ENCODE assay signal across 28 cellular contexts in genomic region chr9:105497704-105498103, GRCh38.
"Had no signal": no experiment of that assay in that cellular context is flagged by ENCODE, and none has a peak within 500 bp of the region (broad histone marks: within the 10 kb centered on the region; RNA-seq: fewer than 3 reads in every experiment).

No MANE protein-coding gene starts in this region.

- H3K27me3 Mint-ChIP-seq: stimulated activated memory B cell treated with anti-CD40 and anti-IgM and Interleukin-4, amounts not matched to agents 10 μg/mL and 1 μg/mL and 100 μg/mL, for 72 hours; stimulated activated naive B cell treated with anti-CD40 and anti-IgM and Interleukin-4, amounts not matched to agents 10 μg/mL and 1 μg/mL and 100 μg/mL, for 72 hours; stimulated activated naive CD8-positive, alpha-beta T cell treated with anti-CD3 and anti-CD28 coated beads, Interleukin-15, amount 100 ng/mL, for 72 hours; stimulated activated naive CD8-positive, alpha-beta T cell treated with anti-CD3 and anti-CD28 coated beads, Interleukin-15, Interleukin-2, amounts not matched to agents 100 ng/mL and 50 ng/mL, for 24 hours; type B pancreatic cell had no signal

- DNase-seq: stimulated activated CD4-positive, alpha-beta T cell treated with anti-CD3 and anti-CD28 coated beads, Interleukin-2, amount 100 ng/mL, for 48 hours; stimulated activated CD4-positive, alpha-beta T cell treated with anti-CD3 and anti-CD28 coated beads, Interleukin-4, amount 100 ng/mL, for 1 hour; stimulated activated CD4-positive, alpha-beta T cell treated with anti-CD3 and anti-CD28 coated beads, Interleukin-4, amount 100 ng/mL, for 24 hours; stimulated activated CD4-positive, alpha-beta T cell treated with anti-CD3 and anti-CD28 coated beads, Interleukin-4, amount 100 ng/mL, for 4 hours; stimulated activated CD8-positive, alpha-beta memory T cell treated with anti-CD3 and anti-CD28 coated beads, Interleukin-4, amount 100 ng/mL, for 48 hours; stimulated activated naive B cell treated with anti-CD40 and anti-IgM and Interleukin-4, amounts not matched to agents 10 μg/mL and 1 μg/mL and 100 μg/mL, for 72 hours; stimulated activated naive CD4-positive, alpha-beta T cell; stimulated activated naive CD4-positive, alpha-beta T cell treated with Interleukin-2 at 50 U/mL for 16 hours; stimulated activated naive CD8-positive, alpha-beta T cell treated with anti-CD3 and anti-CD28 coated beads, Interleukin-15, amount 100 ng/mL, for 72 hours; stimulated activated naive CD8-positive, alpha-beta T cell treated with anti-CD3 and anti-CD28 coated beads, Interleukin-15, Interleukin-2, amounts not matched to agents 100 U/mL and 50 U/mL, for 24 hours; stomach; substantia nigra; testis; thyroid gland; tibial artery; transverse colon; trophoblast cell; upper lobe of left lung; upper lobe of right lung; uterus had no signal

- H3K4me3 Mint-ChIP-seq: stimulated activated effector memory CD8-positive, alpha-beta T cell treated with anti-CD3 and anti-CD28 coated beads, Interleukin-12 subunit alpha, Interleukin-12 subunit beta, amount 100 ng/mL, for 72 hours; stimulated activated memory B cell treated with anti-CD40 and anti-IgM and Interleukin-4, amounts not matched to agents 10 μg/mL and 1 μg/mL and 100 μg/mL, for 72 hours; stimulated activated naive B cell treated with anti-CD40 and anti-IgM and Interleukin-4, amounts not matched to agents 10 μg/mL and 1 μg/mL and 100 μg/mL, for 72 hours; stimulated activated naive CD8-positive, alpha-beta T cell treated with anti-CD3 and anti-CD28 coated beads, Interleukin-15, amount 100 ng/mL, for 72 hours; stimulated activated naive CD8-positive, alpha-beta T cell treated with anti-CD3 and anti-CD28 coated beads, Interleukin-15, Interleukin-2, amounts not matched to agents 100 ng/mL and 50 ng/mL, for 24 hours; type B pancreatic cell had no signal

- H3K9me3 Mint-ChIP-seq: stimulated activated effector memory CD8-positive, alpha-beta T cell treated with anti-CD3 and anti-CD28 coated beads, Interleukin-12 subunit alpha, Interleukin-12 subunit beta, amount 100 ng/mL, for 72 hours; stimulated activated memory B cell treated with anti-CD40 and anti-IgM and Interleukin-4, amounts not matched to agents 10 μg/mL and 1 μg/mL and 100 μg/mL, for 72 hours; stimulated activated naive B cell treated with anti-CD40 and anti-IgM and Interleukin-4, amounts not matched to agents 10 μg/mL and 1 μg/mL and 100 μg/mL, for 72 hours; type B pancreatic cell had no signal

- H3K4me1 ChIP-seq: stomach, suprapubic skin, testis, thyroid gland, transverse colon, upper lobe of left lung, upper lobe of right lung, uterus, vagina had no signal

- H3K36me3 ChIP-seq: stomach, suprapubic skin, thoracic aorta, thyroid gland, tibial artery, transverse colon, upper lobe of left lung, upper lobe of right lung, uterus, vagina had no signal

- H3K4me1 Mint-ChIP-seq: stimulated activated effector memory CD8-positive, alpha-beta T cell treated with anti-CD3 and anti-CD28 coated beads, Interleukin-12 subunit alpha, Interleukin-12 subunit beta, amount 100 ng/mL, for 72 hours; stimulated activated naive CD8-positive, alpha-beta T cell treated with anti-CD3 and anti-CD28 coated beads, Interleukin-15, amount 100 ng/mL, for 72 hours had no signal

- ATAC-seq: stimulated activated effector memory CD8-positive, alpha-beta T cell treated with anti-CD3 and anti-CD28 coated beads, Interleukin-12 subunit alpha, Interleukin-12 subunit beta, amount 100 ng/mL, for 72 hours; stimulated activated memory B cell treated with anti-CD40 and anti-IgM and Interleukin-4, amounts not matched to agents 10 μg/mL and 1 μg/mL and 100 μg/mL, for 72 hours; stimulated activated naive B cell treated with anti-CD40 and anti-IgM and Interleukin-4, amounts not matched to agents 10 μg/mL and 1 μg/mL and 100 μg/mL, for 72 hours; stimulated activated naive CD8-positive, alpha-beta T cell treated with anti-CD3 and anti-CD28 coated beads, Interleukin-15, amount 100 ng/mL, for 72 hours; stimulated activated naive CD8-positive, alpha-beta T cell treated with anti-CD3 and anti-CD28 coated beads, Interleukin-15, Interleukin-2, amounts not matched to agents 100 U/mL and 50 U/mL, for 24 hours; upper lobe of right lung had no signal

- H3K4me3 ChIP-seq: stomach, suprapubic skin, testis, thoracic aorta, thyroid gland, tibial artery, tibial nerve, transverse colon, upper lobe of left lung, upper lobe of right lung, uterus, vagina had no signal

- H3K27me3 ChIP-seq: stomach, suprapubic skin, testis, thyroid gland, tibial artery, tibial nerve, transverse colon, upper lobe of left lung, upper lobe of right lung, uterus, vagina had no signal

- H3K27ac Mint-ChIP-seq: stimulated activated effector memory CD8-positive, alpha-beta T cell treated with anti-CD3 and anti-CD28 coated beads, Interleukin-12 subunit alpha, Interleukin-12 subunit beta, amount 100 ng/mL, for 72 hours; stimulated activated memory B cell treated with anti-CD40 and anti-IgM and Interleukin-4, amounts not matched to agents 10 μg/mL and 1 μg/mL and 100 μg/mL, for 72 hours; stimulated activated naive B cell treated with anti-CD40 and anti-IgM and Interleukin-4, amounts not matched to agents 10 μg/mL and 1 μg/mL and 100 μg/mL, for 72 hours; stimulated activated naive CD8-positive, alpha-beta T cell treated with anti-CD3 and anti-CD28 coated beads, Interleukin-15, amount 100 ng/mL, for 72 hours; stimulated activated naive CD8-positive, alpha-beta T cell treated with anti-CD3 and anti-CD28 coated beads, Interleukin-15, Interleukin-2, amounts not matched to agents 100 ng/mL and 50 ng/mL, for 24 hours; type B pancreatic cell had no signal

- H3K27ac ChIP-seq: stomach, suprapubic skin, testis, thoracic aorta, thyroid gland, tibial artery, tibial nerve, transverse colon, upper lobe of left lung, upper lobe of right lung, uterus, vagina had no signal

- H3K9me3 ChIP-seq: stomach, testis, thoracic aorta, thyroid gland, tibial artery, transverse colon, upper lobe of left lung, upper lobe of right lung, uterus, vagina had no signal

- H3K36me3 Mint-ChIP-seq: stimulated activated effector memory CD8-positive, alpha-beta T cell treated with anti-CD3 and anti-CD28 coated beads, Interleukin-12 subunit alpha, Interleukin-12 subunit beta, amount 100 ng/mL, for 72 hours had no signal
